In genomic region chr5:17243287-17244063, GRCh38 we compare ENCODE assay signal across 31 cellular contexts. TPM values are rescaled to one million over a fixed set of nuclear protein-coding genes. Genes with fewer than 3 reads are reported as not detected.
A peak's percentile ranks its signal among the peaks of the same experiment; 100 is the strongest.
DNase-seq lines count a peak whose midpoint lies in the region; ATAC-seq and TF ChIP-seq lines count a peak whose summit lies in the region.
"Had no signal": no experiment of that assay in that cellular context is flagged by ENCODE, and none has a peak within 500 bp of the region (broad histone marks: within the 10 kb centered on the region; RNA-seq: fewer than 3 reads in every experiment).

No MANE protein-coding gene starts in this region.

- in situ Hi-C loops in Panc1 (cut with HindIII; ENCODE audit: low pct_unique_long_range_greater_than_20kb, low sequenced_read_pairs): no loop called here

- no peak overlapping the region for H3K4me3 Mint-ChIP-seq in mesothelial cell of epicardium
- H3K4me3 Mint-ChIP-seq in type B pancreatic cell: no peak overlapping the region
- H3K4me3 Mint-ChIP-seq in CD4-positive, alpha-beta T cell: no peak overlapping the region
- H3K4me3 Mint-ChIP-seq: activated CD4-positive, alpha-beta T cell treated with anti-CD3 and anti-CD28 coated beads, Interleukin-2, amount 10 ng/mL, durations not matched to agents 7 days and 5 days; activated T-cell treated with anti-CD3 and anti-CD28 coated beads, Interleukin-2, amount 50 U/mL, for 24 hours; CD8-positive, alpha-beta memory T cell; nephron had no signal

- ATAC-seq in Panc1: no peak
- ATAC-seq in CD4-positive, alpha-beta T cell (ENCODE audit: poor library complexity): no peak
- ATAC-seq: HCT116, mucosa of descending colon, PC-3, sciatic nerve had no signal

- no peak overlapping the region for H3K4me3 ChIP-seq in Panc1 (ENCODE audit: low read depth in 2 of 2, low read length in 2 of 2)
- H3K4me3 ChIP-seq: mucosa of descending colon, testis, vagina had no signal

- intact Hi-C loops in Panc1 (cut with micrococcal nuclease; ENCODE audit: unreplicated experiment): no loop called here
- intact Hi-C loops in CD4-positive, alpha-beta T cell (cut with DNase I, micrococcal nuclease): no loop called here

- DNase-seq in DMS79 treated with DMSO at 0.1 percent for 48 hours (lab: John Stamatoyannopoulos, UW): peak; percentile 18
- no peak for DNase-seq in DMS79 (lab: John Stamatoyannopoulos, UW)
- DNase-seq in Panc1 (ENCODE audit: low read depth, low spot score): no peak
- no peak for DNase-seq in mesothelial cell of epicardium (ENCODE audit: low spot score in 2 of 2, unreplicated experiment in 2 of 2)
- DNase-seq in type B pancreatic cell (ENCODE audit: extremely low spot score, unreplicated experiment): no peak
- DNase-seq in CD4-positive, alpha-beta T cell: no peak
- DNase-seq in NCI-H774 (lab: John Stamatoyannopoulos, UW): no peak
- DNase-seq in amniotic stem cell (lab: John Stamatoyannopoulos, UW): no peak
- DNase-seq: activated CD4-positive, alpha-beta T cell treated with anti-CD3 and anti-CD28 coated beads, Interleukin-2, amount 10 ng/mL, durations not matched to agents 7 days and 5 days; activated gamma-delta T cell; activated T-cell treated with anti-CD3 and anti-CD28 coated beads, Interleukin-2, amount 50 U/mL, for 24 hours; CD8-positive, alpha-beta memory T cell; DMS153; GDM1; kidney; mucosa of descending colon; NCI-H1436; NCI-H345; NCI-H82; PC-3; SHP77; stimulated activated naive CD4-positive, alpha-beta T cell treated with Interleukin-2 at 50 U/mL for 16 hours; T-helper 9 cell; testis; WERI-Rb-1 had no signal

- H3K27ac Mint-ChIP-seq in mesothelial cell of epicardium (peak overlapping the region; percentile 40), type B pancreatic cell (peak overlapping the region; percentile 37)
- no peak overlapping the region for H3K27ac Mint-ChIP-seq in CD4-positive, alpha-beta T cell
- H3K27ac Mint-ChIP-seq: activated CD4-positive, alpha-beta T cell treated with anti-CD3 and anti-CD28 coated beads, Interleukin-2, amount 10 ng/mL, durations not matched to agents 7 days and 5 days; activated T-cell treated with anti-CD3 and anti-CD28 coated beads, Interleukin-2, amount 50 U/mL, for 24 hours; CD8-positive, alpha-beta memory T cell; nephron had no signal

- TF ChIP-seq CTCF in Panc1 (IDR thresholded peaks at IDR 0.05) (no peak), mesothelial cell of epicardium (IDR thresholded peaks at IDR 0.05; ENCODE audit: unreplicated experiment) (no peak), type B pancreatic cell (conservative IDR thresholded peaks at IDR 0.05) (no peak)
- TF ChIP-seq CTCF in CD4-positive, alpha-beta T cell (IDR thresholded peaks at IDR 0.05): no peak

- CTCF ChIA-PET in Panc1 (lab: Charles Lee): no interaction called here
- CTCF ChIA-PET in CD4-positive, alpha-beta T cell (lab: Charles Lee): no interaction called here

- H3K36me3 Mint-ChIP-seq in mesothelial cell of epicardium: peaks cover 6% of the 10 kb centered on the region
- peaks cover 39% of the 10 kb centered on the region for H3K36me3 Mint-ChIP-seq in type B pancreatic cell
- H3K36me3 Mint-ChIP-seq in CD4-positive, alpha-beta T cell (ENCODE audit: low read depth): no peaks in the 10 kb centered on the region

- no peaks in the 10 kb centered on the region for H3K9me3 ChIP-seq in Panc1 (ENCODE audit: control insufficient read depth, insufficient read depth, low read depth, low read length)
- H3K9me3 ChIP-seq in CD4-positive, alpha-beta T cell (ENCODE audit: control insufficient read depth, low read length): no peaks in the 10 kb centered on the region
- H3K9me3 ChIP-seq: mucosa of descending colon, testis, vagina had no signal

- POLR2A ChIA-PET in Panc1 (lab: Charles Lee): no interaction called here
- POLR2A ChIA-PET in CD4-positive, alpha-beta T cell (lab: Charles Lee): no interaction called here

- H3K9me3 Mint-ChIP-seq in mesothelial cell of epicardium (no peaks in the 10 kb centered on the region), type B pancreatic cell (no peaks in the 10 kb centered on the region)
- no peaks in the 10 kb centered on the region for H3K9me3 Mint-ChIP-seq in CD4-positive, alpha-beta T cell
- H3K9me3 Mint-ChIP-seq: activated CD4-positive, alpha-beta T cell treated with anti-CD3 and anti-CD28 coated beads, Interleukin-2, amount 10 ng/mL, durations not matched to agents 7 days and 5 days; activated T-cell treated with anti-CD3 and anti-CD28 coated beads, Interleukin-2, amount 50 U/mL, for 24 hours; nephron had no signal

- no peaks in the 10 kb centered on the region for H3K27me3 ChIP-seq in Panc1 (ENCODE audit: control insufficient read depth, insufficient read depth, low read length)
- H3K27me3 ChIP-seq in CD4-positive, alpha-beta T cell (ENCODE audit: control insufficient read depth, insufficient read depth, low read length): no peaks in the 10 kb centered on the region
- H3K27me3 ChIP-seq: testis, vagina had no signal

- no peaks in the 10 kb centered on the region for H3K36me3 ChIP-seq in Panc1 (ENCODE audit: control insufficient read depth, insufficient read depth, low read length)
- H3K36me3 ChIP-seq: vagina, WERI-Rb-1 had no signal

- peaks cover 83% of the 10 kb centered on the region for H3K4me1 ChIP-seq in Panc1 (ENCODE audit: control insufficient read depth, insufficient read depth, low read length)
- H3K4me1 ChIP-seq: testis had no signal

- no TSS peak for BruUV-seq in Panc1 (replicated peaks; lab: Mats Ljungman, UMichigan)

- H3K4me1 Mint-ChIP-seq in mesothelial cell of epicardium: peaks cover 31% of the 10 kb centered on the region
- peaks cover 23% of the 10 kb centered on the region for H3K4me1 Mint-ChIP-seq in type B pancreatic cell (ENCODE audit: unreplicated experiment)
- H3K4me1 Mint-ChIP-seq in CD4-positive, alpha-beta T cell (ENCODE audit: low read depth): no peaks in the 10 kb centered on the region
- H3K4me1 Mint-ChIP-seq: activated CD4-positive, alpha-beta T cell treated with anti-CD3 and anti-CD28 coated beads, Interleukin-2, amount 10 ng/mL, durations not matched to agents 7 days and 5 days; CD8-positive, alpha-beta memory T cell had no signal

- H3K27me3 Mint-ChIP-seq in mesothelial cell of epicardium (ENCODE audit: low read depth): no peaks in the 10 kb centered on the region
- H3K27me3 Mint-ChIP-seq in type B pancreatic cell: no peaks in the 10 kb centered on the region
- H3K27me3 Mint-ChIP-seq in CD4-positive, alpha-beta T cell: no peaks in the 10 kb centered on the region
- H3K27me3 Mint-ChIP-seq: activated CD4-positive, alpha-beta T cell treated with anti-CD3 and anti-CD28 coated beads, Interleukin-2, amount 10 ng/mL, durations not matched to agents 7 days and 5 days; activated T-cell treated with anti-CD3 and anti-CD28 coated beads, Interleukin-2, amount 50 U/mL, for 24 hours; CD8-positive, alpha-beta memory T cell had no signal

- peak overlapping the region; percentile 74 for H3K27ac ChIP-seq in Panc1 (ENCODE audit: low read length)
- H3K27ac ChIP-seq in CD4-positive, alpha-beta T cell (ENCODE audit: low read depth, low read length): no peak overlapping the region
- H3K27ac ChIP-seq: 22Rv1, KMS-11, testis, vagina, WERI-Rb-1 had no signal

RNA-seq across cellular contexts. Expression of gene BASP1, which starts 26.0 kb away (rescaled TPM):
- total RNA-seq in Panc1 (2021; ENCODE audit: unreplicated experiment) (217 TPM), mesothelial cell of epicardium (137 to 144 TPM (median 140 TPM) in 3 replicates), type B pancreatic cell (ENCODE audit: low replicate concordance) (131 and 197 TPM in 2 replicates)
- polyA plus RNA-seq in Panc1 (2012; ENCODE audit: insufficient read length): 126 TPM
- under 1 TPM; 0.70 to 0.93 TPM for total RNA-seq in CD4-positive, alpha-beta T cell
- polyA plus RNA-seq: CD8-positive, alpha-beta memory T cell had no signal

Comparison
In these comparisons a context has a peak if more than half of its experiments do, and no peak if none do; other contexts are left out.
1. RNA of gene BASP1, which starts 26.0 kb away (total RNA-seq): 217 TPM in Panc1 (single experiment), 137 to 144 TPM in mesothelial cell of epicardium and 131 to 197 TPM in type B pancreatic cell; 0.70 to 0.93 TPM in CD4-positive, alpha-beta T cell; every median in the first group is over 10 times any median in the second.